In the genomic region with DNA sequence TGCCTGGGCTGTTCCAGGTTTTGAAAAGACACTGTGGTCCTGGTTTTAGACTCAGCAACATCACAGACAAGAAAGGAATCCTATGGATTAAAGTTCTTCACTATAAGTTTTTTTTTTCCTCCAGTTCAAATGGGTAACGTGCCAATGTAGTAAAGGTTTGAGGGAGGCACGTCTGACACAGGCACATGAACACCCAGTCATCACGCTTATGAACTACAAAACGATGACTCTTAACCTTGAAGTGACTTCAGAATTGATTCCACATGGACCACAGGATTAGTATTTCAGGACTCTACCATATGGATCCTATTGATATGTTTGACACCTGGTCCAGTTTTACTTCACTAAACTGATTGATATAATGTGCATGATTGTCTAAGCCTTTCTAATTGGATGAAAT, we compare ENCODE assay signal across 1 cellular context.
TF ChIP-seq lines count a peak whose summit lies in the region.

No MANE protein-coding gene starts in this region.

TF ChIP-seq in GM23338, 12 proteins besides CTCF, POLR2A, EP300 and RAD21:
- no peak for TF ChIP-seq ZNF331 (CRISPR knock-in tag; IDR thresholded peaks at IDR 0.05; ENCODE audit: low read depth)
- TF ChIP-seq ZNF114 (CRISPR knock-in tag; IDR thresholded peaks at IDR 0.05): no peak
- TF ChIP-seq CREB1 (CRISPR knock-in tag; IDR thresholded peaks at IDR 0.05; ENCODE audit: low read depth): no peak
- no peak for TF ChIP-seq EZH2 (IDR thresholded peaks at IDR 0.05; ENCODE audit: low read depth, unreplicated experiment)
- TF ChIP-seq JUNB (IDR thresholded peaks at IDR 0.05; ENCODE audit: unreplicated experiment): no peak
- no peak for TF ChIP-seq EZH2phosphoT487 (IDR thresholded peaks at IDR 0.05; ENCODE audit: unreplicated experiment)
- TF ChIP-seq STAT1 (IDR thresholded peaks at IDR 0.05; ENCODE audit: unreplicated experiment): no peak
- TF ChIP-seq, protein P1, sequence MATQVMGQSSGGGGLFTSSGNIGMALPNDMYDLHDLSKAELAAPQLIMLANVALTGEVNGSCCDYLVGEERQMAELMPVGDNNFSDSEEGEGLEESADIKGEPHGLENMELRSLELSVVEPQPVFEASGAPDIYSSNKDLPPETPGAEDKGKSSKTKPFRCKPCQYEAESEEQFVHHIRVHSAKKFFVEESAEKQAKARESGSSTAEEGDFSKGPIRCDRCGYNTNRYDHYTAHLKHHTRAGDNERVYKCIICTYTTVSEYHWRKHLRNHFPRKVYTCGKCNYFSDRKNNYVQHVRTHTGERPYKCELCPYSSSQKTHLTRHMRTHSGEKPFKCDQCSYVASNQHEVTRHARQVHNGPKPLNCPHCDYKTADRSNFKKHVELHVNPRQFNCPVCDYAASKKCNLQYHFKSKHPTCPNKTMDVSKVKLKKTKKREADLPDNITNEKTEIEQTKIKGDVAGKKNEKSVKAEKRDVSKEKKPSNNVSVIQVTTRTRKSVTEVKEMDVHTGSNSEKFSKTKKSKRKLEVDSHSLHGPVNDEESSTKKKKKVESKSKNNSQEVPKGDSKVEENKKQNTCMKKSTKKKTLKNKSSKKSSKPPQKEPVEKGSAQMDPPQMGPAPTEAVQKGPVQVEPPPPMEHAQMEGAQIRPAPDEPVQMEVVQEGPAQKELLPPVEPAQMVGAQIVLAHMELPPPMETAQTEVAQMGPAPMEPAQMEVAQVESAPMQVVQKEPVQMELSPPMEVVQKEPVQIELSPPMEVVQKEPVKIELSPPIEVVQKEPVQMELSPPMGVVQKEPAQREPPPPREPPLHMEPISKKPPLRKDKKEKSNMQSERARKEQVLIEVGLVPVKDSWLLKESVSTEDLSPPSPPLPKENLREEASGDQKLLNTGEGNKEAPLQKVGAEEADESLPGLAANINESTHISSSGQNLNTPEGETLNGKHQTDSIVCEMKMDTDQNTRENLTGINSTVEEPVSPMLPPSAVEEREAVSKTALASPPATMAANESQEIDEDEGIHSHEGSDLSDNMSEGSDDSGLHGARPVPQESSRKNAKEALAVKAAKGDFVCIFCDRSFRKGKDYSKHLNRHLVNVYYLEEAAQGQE (IDR thresholded peaks at IDR 0.05; ENCODE audit: unreplicated experiment): no peak
- TF ChIP-seq, protein P2, sequence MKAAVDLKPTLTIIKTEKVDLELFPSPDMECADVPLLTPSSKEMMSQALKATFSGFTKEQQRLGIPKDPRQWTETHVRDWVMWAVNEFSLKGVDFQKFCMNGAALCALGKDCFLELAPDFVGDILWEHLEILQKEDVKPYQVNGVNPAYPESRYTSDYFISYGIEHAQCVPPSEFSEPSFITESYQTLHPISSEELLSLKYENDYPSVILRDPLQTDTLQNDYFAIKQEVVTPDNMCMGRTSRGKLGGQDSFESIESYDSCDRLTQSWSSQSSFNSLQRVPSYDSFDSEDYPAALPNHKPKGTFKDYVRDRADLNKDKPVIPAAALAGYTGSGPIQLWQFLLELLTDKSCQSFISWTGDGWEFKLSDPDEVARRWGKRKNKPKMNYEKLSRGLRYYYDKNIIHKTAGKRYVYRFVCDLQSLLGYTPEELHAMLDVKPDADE (IDR thresholded peaks at IDR 0.05): no peak
